ENCODE assay signal across 25 cellular contexts in the genomic region with DNA sequence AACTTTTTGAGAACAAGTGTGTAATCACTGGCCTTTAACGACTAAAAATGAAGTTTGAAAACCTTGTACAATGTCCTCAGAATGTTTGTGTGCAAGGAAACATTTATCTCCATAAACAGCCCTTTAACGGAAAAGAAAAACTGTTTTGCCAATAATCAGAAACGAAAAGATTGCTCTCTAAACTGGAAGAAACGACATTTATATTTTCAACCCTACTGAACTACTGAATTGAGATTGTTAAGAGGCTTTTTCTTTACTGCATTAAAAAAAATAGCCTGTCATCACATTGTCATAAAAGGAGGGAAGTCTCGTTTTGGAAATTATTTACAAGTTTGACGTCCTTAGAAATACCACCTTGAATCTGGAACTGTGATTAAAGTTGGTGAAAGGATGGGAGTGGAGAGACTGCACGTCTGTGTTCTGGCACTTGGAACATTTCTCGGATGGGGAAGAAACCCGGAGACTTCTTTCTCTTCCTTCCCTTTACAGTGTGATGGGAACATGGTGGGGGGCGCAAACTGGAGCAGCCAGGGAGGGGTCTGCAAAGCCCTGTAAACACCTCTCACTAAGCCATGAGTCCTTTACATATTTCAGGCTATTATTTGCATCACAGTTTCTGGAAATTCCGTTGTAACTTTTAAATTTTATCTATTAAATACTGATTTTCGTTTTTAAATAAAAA.
"Had no signal": no experiment of that assay in that cellular context is flagged by ENCODE, and none has a peak within 500 bp of the region (broad histone marks: within the 10 kb centered on the region; RNA-seq: fewer than 3 reads in every experiment).

No MANE protein-coding gene starts in this region.

- H3K36me3 Mint-ChIP-seq: natural killer cell treated with Interleukin-12 subunit alpha and Interleukin-12 subunit beta and Interleukin-15 and Interleukin-18, amount 100 ng/mL, for 72 hours; stimulated activated memory B cell treated with anti-CD40 and anti-IgM and Interleukin-4, amounts not matched to agents 10 μg/mL and 1 μg/mL and 100 μg/mL, for 72 hours had no signal

- H3K27ac ChIP-seq: dorsolateral prefrontal cortex, pancreas, right lobe of liver, spleen, tibial artery, upper lobe of left lung, vagina had no signal

- H3K4me3 ChIP-seq: dorsolateral prefrontal cortex, lung, pancreas, right lobe of liver, spleen, tibial artery, upper lobe of left lung, vagina had no signal

- ATAC-seq: esophagus mucosa; left cardiac atrium; left ventricle myocardium superior; natural killer cell treated with Interleukin-12 subunit alpha and Interleukin-12 subunit beta and Interleukin-15 and Interleukin-18, amount 100 ng/mL, for 72 hours; pancreas; right lobe of liver; stimulated activated memory B cell treated with anti-CD40 and anti-IgM and Interleukin-4, amounts not matched to agents 10 μg/mL and 1 μg/mL and 100 μg/mL, for 72 hours had no signal

- H3K36me3 ChIP-seq: pancreas, right lobe of liver, spleen, tibial artery, upper lobe of left lung, vagina had no signal

- H3K4me1 Mint-ChIP-seq: immature natural killer cell had no signal

- H3K9me3 ChIP-seq: pancreas, right lobe of liver, spleen, tibial artery, upper lobe of left lung, vagina had no signal

- FAIRE-seq: keratinocyte, pancreas had no signal

- H3K27me3 ChIP-seq: right lobe of liver had no signal

- H3K4me3 Mint-ChIP-seq: immature natural killer cell; natural killer cell treated with Interleukin-12 subunit alpha and Interleukin-12 subunit beta and Interleukin-15 and Interleukin-18, amount 100 ng/mL, for 72 hours; stimulated activated memory B cell treated with anti-CD40 and anti-IgM and Interleukin-4, amounts not matched to agents 10 μg/mL and 1 μg/mL and 100 μg/mL, for 72 hours; stimulated activated naive CD8-positive, alpha-beta T cell treated with anti-CD3 and anti-CD28 coated beads, Interleukin-15, Interleukin-2, amounts not matched to agents 100 ng/mL and 50 ng/mL, for 24 hours had no signal

- H3K9me3 Mint-ChIP-seq: natural killer cell treated with Interleukin-12 subunit alpha and Interleukin-12 subunit beta and Interleukin-15 and Interleukin-18, amount 100 ng/mL, for 72 hours; stimulated activated memory B cell treated with anti-CD40 and anti-IgM and Interleukin-4, amounts not matched to agents 10 μg/mL and 1 μg/mL and 100 μg/mL, for 72 hours; stimulated activated naive CD8-positive, alpha-beta T cell treated with anti-CD3 and anti-CD28 coated beads, Interleukin-15, Interleukin-2, amounts not matched to agents 100 ng/mL and 50 ng/mL, for 24 hours had no signal

- DNase-seq: cortex of kidney; dorsolateral prefrontal cortex; effector CD8-positive, alpha-beta T cell; immature natural killer cell; left cardiac atrium; left ventricle myocardium superior; mesenchymal stem cell; midbrain; occipital lobe; pancreas; right lobe of liver; spleen; stimulated activated CD4-positive, alpha-beta T cell treated with anti-CD3 and anti-CD28 coated beads, Interleukin-15, amount 100 ng/mL, for 24 hours; stimulated activated CD4-positive, alpha-beta T cell treated with anti-CD3 and anti-CD28 coated beads, Interleukin-1b, Interleukin-23, amount 100 ng/mL, for 48 hours; stimulated activated CD4-positive, alpha-beta T cell treated with anti-CD3 and anti-CD28 coated beads, Interleukin-4, amount 100 ng/mL, for 24 hours; tibial artery; upper lobe of left lung had no signal

- H3K27ac Mint-ChIP-seq: immature natural killer cell; natural killer cell treated with Interleukin-12 subunit alpha and Interleukin-12 subunit beta and Interleukin-15 and Interleukin-18, amount 100 ng/mL, for 72 hours; progenitor cell of endocrine pancreas; stimulated activated memory B cell treated with anti-CD40 and anti-IgM and Interleukin-4, amounts not matched to agents 10 μg/mL and 1 μg/mL and 100 μg/mL, for 72 hours; stimulated activated naive CD8-positive, alpha-beta T cell treated with anti-CD3 and anti-CD28 coated beads, Interleukin-15, Interleukin-2, amounts not matched to agents 100 ng/mL and 50 ng/mL, for 24 hours had no signal
